27 cellular contexts compared by ENCODE assay signal in genomic region chr13:34006011-34006410, GRCh38.
"Had no signal": no experiment of that assay in that cellular context is flagged by ENCODE, and none has a peak within 500 bp of the region (broad histone marks: within the 10 kb centered on the region; RNA-seq: fewer than 3 reads in every experiment).

No MANE protein-coding gene starts in this region.

- ATAC-seq: activated CD8-positive, alpha-beta memory T cell treated with anti-CD3 and anti-CD28 coated beads, Interleukin-2, amount 10 ng/mL, durations not matched to agents 7 days and 5 days; activated naive CD8-positive, alpha-beta T cell treated with anti-CD3 and anti-CD28 coated beads, Interleukin-2, amount 50 U/mL, for 24 hours had no signal

- H3K27me3 Mint-ChIP-seq: activated B cell treated with CpG ODN at 0.5 μM for 24 hours; activated CD4-positive, alpha-beta memory T cell treated with anti-CD3 and anti-CD28 coated beads for 36 hours; activated CD8-positive, alpha-beta memory T cell treated with anti-CD3 and anti-CD28 coated beads, Interleukin-2, amount 10 ng/mL, durations not matched to agents 7 days and 5 days; activated naive CD4-positive, alpha-beta T cell treated with anti-CD3 and anti-CD28 coated beads, Interleukin-2, amount 10 ng/mL, durations not matched to agents 7 days and 5 days; activated naive CD8-positive, alpha-beta T cell; activated naive CD8-positive, alpha-beta T cell treated with anti-CD3 and anti-CD28 coated beads, Interleukin-2, amount 50 U/mL, for 24 hours had no signal

- H3K9me3 Mint-ChIP-seq: activated B cell treated with CpG ODN at 0.5 μM for 24 hours; activated CD4-positive, alpha-beta memory T cell treated with anti-CD3 and anti-CD28 coated beads for 36 hours; activated naive CD4-positive, alpha-beta T cell treated with anti-CD3 and anti-CD28 coated beads, Interleukin-2, amount 10 ng/mL, durations not matched to agents 7 days and 5 days; activated naive CD8-positive, alpha-beta T cell treated with anti-CD3 and anti-CD28 coated beads, Interleukin-2, amount 50 U/mL, for 24 hours; T-helper 1 cell treated with Interleukin-12 subunit alpha and Interleukin-12 subunit beta and Interleukin-4 antibody, amounts not matched to agents 30 μg/mL and 1 μg/mL, for 36 hours; T-helper 2 cell treated with Interferon-gamma antibody and Interleukin-4, amounts not matched to agents 5 μg/mL and 100 μg/mL, for 36 hours had no signal

- H3K27ac ChIP-seq: brain microvascular endothelial cell had no signal

- H3K4me3 Mint-ChIP-seq: activated B cell treated with CpG ODN at 0.5 μM for 24 hours; activated CD4-positive, alpha-beta memory T cell treated with anti-CD3 and anti-CD28 coated beads for 36 hours; activated CD8-positive, alpha-beta memory T cell treated with anti-CD3 and anti-CD28 coated beads, Interleukin-2, amount 10 ng/mL, durations not matched to agents 7 days and 5 days; activated naive CD4-positive, alpha-beta T cell treated with anti-CD3 and anti-CD28 coated beads, Interleukin-2, amount 10 ng/mL, durations not matched to agents 7 days and 5 days; activated naive CD8-positive, alpha-beta T cell; activated naive CD8-positive, alpha-beta T cell treated with anti-CD3 and anti-CD28 coated beads, Interleukin-2, amount 50 U/mL, for 24 hours; T-helper 1 cell treated with Interleukin-12 subunit alpha and Interleukin-12 subunit beta and Interleukin-4 antibody, amounts not matched to agents 30 μg/mL and 1 μg/mL, for 36 hours; T-helper 2 cell treated with Interferon-gamma antibody and Interleukin-4, amounts not matched to agents 5 μg/mL and 100 μg/mL, for 36 hours had no signal

- H3K27me3 ChIP-seq: brain microvascular endothelial cell had no signal

- H3K36me3 ChIP-seq: brain microvascular endothelial cell had no signal

- H3K4me1 Mint-ChIP-seq: activated B cell treated with CpG ODN at 0.5 μM for 24 hours; activated CD8-positive, alpha-beta memory T cell treated with anti-CD3 and anti-CD28 coated beads, Interleukin-2, amount 10 ng/mL, durations not matched to agents 7 days and 5 days; activated naive CD4-positive, alpha-beta T cell treated with anti-CD3 and anti-CD28 coated beads, Interleukin-2, amount 10 ng/mL, durations not matched to agents 7 days and 5 days; activated naive CD8-positive, alpha-beta T cell treated with anti-CD3 and anti-CD28 coated beads, Interleukin-2, amount 50 U/mL, for 24 hours had no signal

- DNase-seq: activated B cell treated with CpG ODN at 0.5 μM for 24 hours; activated CD4-positive, alpha-beta memory T cell treated with anti-CD3 and anti-CD28 coated beads for 36 hours; activated CD4-positive, alpha-beta T cell treated with anti-CD3 and anti-CD28 coated beads for 4 hours; activated CD4-positive, alpha-beta T cell treated with anti-CD3 and anti-CD28 coated beads, Interleukin-2, amount 50 U/mL, for 1 hour; activated CD4-positive, CD25-positive, alpha-beta regulatory T cell treated with anti-CD3 and anti-CD28 coated beads, Interleukin-2, amount 50 U/mL, for 72 hours; activated CD8-positive, alpha-beta memory T cell treated with anti-CD3 and anti-CD28 coated beads for 24 hours; activated CD8-positive, alpha-beta memory T cell treated with anti-CD3 and anti-CD28 coated beads, Interleukin-2, amount 10 ng/mL, durations not matched to agents 7 days and 5 days; activated CD8-positive, alpha-beta memory T cell treated with anti-CD3 and anti-CD28 coated beads, Interleukin-2, amount 50 U/mL, for 48 hours; activated effector memory CD4-positive, alpha-beta T cell treated with Interleukin-2 at 50 U/mL for 16 hours; activated naive CD4-positive, alpha-beta T cell treated with anti-CD3 and anti-CD28 coated beads, Interleukin-2, amount 10 ng/mL, durations not matched to agents 7 days and 5 days; activated naive CD8-positive, alpha-beta T cell treated with anti-CD3 and anti-CD28 coated beads, Interleukin-2, amount 50 U/mL, for 24 hours; activated T-cell treated with anti-CD3 and anti-CD28 coated beads, Interleukin-2, amount 50 U/mL, for 48 hours; aorta; brain microvascular endothelial cell; central memory CD4-positive, alpha-beta T cell; NCI-H1105; NCI-H1417 treated with DMSO at 0.1 percent for 48 hours; NCI-H1694; NCI-H2081 treated with DMSO at 0.1 percent for 48 hours; NCI-H2171; NCI-H526; NCI-H748 treated with DMSO at 0.1 percent for 48 hours; NK-92 treated with Interleukin-12 subunit alpha and Interleukin-12 subunit beta, amount 100 ng/mL, for 24 hours; Right ventricle myocardium superior had no signal

- H3K36me3 Mint-ChIP-seq: activated CD4-positive, alpha-beta memory T cell treated with anti-CD3 and anti-CD28 coated beads for 36 hours; activated CD8-positive, alpha-beta memory T cell treated with anti-CD3 and anti-CD28 coated beads, Interleukin-2, amount 10 ng/mL, durations not matched to agents 7 days and 5 days; activated naive CD4-positive, alpha-beta T cell treated with anti-CD3 and anti-CD28 coated beads, Interleukin-2, amount 10 ng/mL, durations not matched to agents 7 days and 5 days; activated naive CD8-positive, alpha-beta T cell had no signal

- H3K27ac Mint-ChIP-seq: activated B cell treated with CpG ODN at 0.5 μM for 24 hours; activated CD4-positive, alpha-beta memory T cell treated with anti-CD3 and anti-CD28 coated beads for 36 hours; activated CD8-positive, alpha-beta memory T cell treated with anti-CD3 and anti-CD28 coated beads, Interleukin-2, amount 10 ng/mL, durations not matched to agents 7 days and 5 days; activated naive CD4-positive, alpha-beta T cell treated with anti-CD3 and anti-CD28 coated beads, Interleukin-2, amount 10 ng/mL, durations not matched to agents 7 days and 5 days; activated naive CD8-positive, alpha-beta T cell; activated naive CD8-positive, alpha-beta T cell treated with anti-CD3 and anti-CD28 coated beads, Interleukin-2, amount 50 U/mL, for 24 hours; T-helper 1 cell treated with Interleukin-12 subunit alpha and Interleukin-12 subunit beta and Interleukin-4 antibody, amounts not matched to agents 30 μg/mL and 1 μg/mL, for 36 hours; T-helper 2 cell treated with Interferon-gamma antibody and Interleukin-4, amounts not matched to agents 5 μg/mL and 100 μg/mL, for 36 hours had no signal
